19 cellular contexts compared by ENCODE assay signal in genomic region chr1:184157396-184157747, GRCh38.
"Had no signal": no experiment of that assay in that cellular context is flagged by ENCODE, and none has a peak within 500 bp of the region (broad histone marks: within the 10 kb centered on the region; RNA-seq: fewer than 3 reads in every experiment).

No MANE protein-coding gene starts in this region.

- H3K4me1 ChIP-seq: ascending aorta, SJCRH30 had no signal

- ATAC-seq: activated CD8-positive, alpha-beta T cell treated with anti-CD3 and anti-CD28 coated beads, Interleukin-2, amount 10 ng/mL, durations not matched to agents 7 days and 5 days; K562 had no signal

- H3K4me3 ChIP-seq: ascending aorta, K562, PC-9, SJCRH30 had no signal

- H3K9ac ChIP-seq: SK-N-SH had no signal

- H3K36me3 ChIP-seq: ascending aorta, SJCRH30 had no signal

- H3K9me3 ChIP-seq: ascending aorta, SJCRH30, SK-N-SH had no signal

- H3K27ac ChIP-seq: ascending aorta, PC-9, SJCRH30 had no signal

- H3K27me3 ChIP-seq: ascending aorta, SJCRH30 had no signal

- H3K4me2 ChIP-seq: PC-9, SK-N-SH had no signal

- DNase-seq: activated CD4-positive, alpha-beta T cell treated with anti-CD3 and anti-CD28 coated beads, Interleukin-2, amount 10 ng/mL, durations not matched to agents 7 days and 5 days; activated CD4-positive, alpha-beta T cell treated with anti-CD3 and anti-CD28 coated beads, Interleukin-2, amount 50 U/mL, for 48 hours; activated CD8-positive, alpha-beta T cell treated with anti-CD3 and anti-CD28 coated beads, Interleukin-2, amount 10 ng/mL, durations not matched to agents 7 days and 5 days; activated gamma-delta T cell; activated naive CD4-positive, alpha-beta T cell treated with Interleukin-2 at 50 U/mL for 16 hours; activated naive CD8-positive, alpha-beta T cell treated with anti-CD3 and anti-CD28 coated beads, Interleukin-2, amount 10 ng/mL, durations not matched to agents 7 days and 5 days; activated T-cell treated with anti-CD3 and anti-CD28 coated beads, Interleukin-2, amount 50 U/mL, for 24 hours; amygdala; cerebellar nuclear complex; NCI-H1105; NCI-H187 treated with DMSO at 0.1 percent for 48 hours; NCI-H524 treated with DMSO at 0.1 percent for 48 hours; NK-92 treated with Interleukin-12 subunit alpha and Interleukin-12 subunit beta, amount 100 ng/mL, for 24 hours; PC-9; SHP77; SK-N-SH had no signal
